In the genomic region with DNA sequence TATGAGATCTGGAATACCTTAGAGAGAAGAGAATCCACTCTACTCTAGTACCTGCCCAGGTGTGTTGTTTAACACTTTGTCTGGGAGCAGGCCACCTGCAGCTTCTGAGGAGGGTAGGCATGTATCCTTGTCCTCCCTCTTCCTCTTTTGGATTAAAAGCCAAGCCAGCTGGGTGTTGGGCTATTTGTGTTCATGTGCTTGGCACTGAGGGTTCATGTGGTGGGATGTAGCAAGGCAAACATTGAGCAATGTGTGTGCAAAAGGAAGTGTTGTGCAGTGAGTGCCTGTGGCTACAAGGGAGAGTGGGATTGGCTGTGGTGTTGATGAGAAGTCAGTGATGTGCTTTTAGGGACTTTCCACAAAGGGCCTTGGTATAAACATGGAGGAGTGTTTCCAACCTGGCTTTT, we compare ENCODE assay signal across 8 cellular contexts. TPM values are rescaled to one million over a fixed set of nuclear protein-coding genes. Genes with fewer than 3 reads are reported as not detected.
A peak's percentile ranks its signal among the peaks of the same experiment; 100 is the strongest.
DNase-seq lines count a peak whose midpoint lies in the region; ATAC-seq and TF ChIP-seq lines count a peak whose summit lies in the region.

No MANE protein-coding gene starts in this region.

- DNase-seq in GF-D8 (lab: John Stamatoyannopoulos, UW) (peak; percentile 97), amniotic epithelial cell (ENCODE audit: low read depth) (peak; percentile 95), left lobe of liver (ENCODE audit: low spot score) (peak; percentile 82), putamen (ENCODE audit: low spot score) (no peak), glutamatergic neuron (no peak), OCI-LY7 (ENCODE audit: low spot score) (no peak), NCI-H82 (lab: John Stamatoyannopoulos, UW) (no peak)

- peaks cover 13% of the 10 kb centered on the region; the same call in 1 of the 2 replicates for H3K79me2 ChIP-seq in OCI-LY7 (ENCODE audit: insufficient read depth, low read depth, low read length)

- H3K4me1 ChIP-seq in OCI-LY7 (ENCODE audit: insufficient read depth, low read length, poor library complexity, severe bottlenecking), result no peaks in the 10 kb centered on the region

- H3K36me3 Mint-ChIP-seq in glutamatergic neuron (ENCODE audit: unreplicated experiment), result no peaks in the 10 kb centered on the region

- TF ChIP-seq CTCF in glutamatergic neuron (IDR thresholded peaks at IDR 0.05; ENCODE audit: partially characterized antibody, unreplicated experiment), result no peak
- TF ChIP-seq CTCF in OCI-LY7 (conservative IDR thresholded peaks at IDR 0.05; ENCODE audit: low read length), result no peak

- H3K9me2 ChIP-seq in OCI-LY7 (ENCODE audit: insufficient read depth, low read length), result no peaks in the 10 kb centered on the region

- H3K4me2 ChIP-seq in OCI-LY7 (ENCODE audit: low read length), result no peak overlapping the region

- no peak overlapping the region for H3K27ac Mint-ChIP-seq in glutamatergic neuron (ENCODE audit: unreplicated experiment)

- no TSS peak for BruUV-seq in OCI-LY7 (replicated peaks; lab: Mats Ljungman, UMichigan)

- H3K4me1 Mint-ChIP-seq in glutamatergic neuron (ENCODE audit: low read depth, unreplicated experiment), result no peaks in the 10 kb centered on the region

- H3K27ac ChIP-seq in OCI-LY7 (ENCODE audit: low read depth, low read length, poor library complexity, severe bottlenecking), result no peak overlapping the region

- H3K4me3 ChIP-seq in OCI-LY7 (ENCODE audit: low read depth, low read length, poor library complexity, severe bottlenecking), result no peak overlapping the region

- peaks cover 72% of the 10 kb centered on the region for H3K36me3 ChIP-seq in OCI-LY7 (ENCODE audit: insufficient read depth, low read length)

- CTCF ChIA-PET in OCI-LY7 (lab: Charles Lee; ENCODE audit: unreplicated experiment), result no interaction called here

- no peaks in the 10 kb centered on the region for H3K9me3 ChIP-seq in OCI-LY7 (ENCODE audit: low read length)

- intact Hi-C loops in OCI-LY7 (cut with micrococcal nuclease; ENCODE audit: unreplicated experiment), result no loop called here

- H2AFZ ChIP-seq in OCI-LY7 (ENCODE audit: low read length), result no peak overlapping the region

- no peaks in the 10 kb centered on the region for H4K20me1 ChIP-seq in OCI-LY7 (ENCODE audit: insufficient read depth, low read length)

- POLR2A ChIA-PET in OCI-LY7 (lab: Charles Lee), result no interaction called here

- ATAC-seq in HG03520 (IDR thresholded peaks at IDR 0.05; ENCODE audit: unreplicated experiment) (peak; percentile 56), left lobe of liver (peak; percentile 67)

- no peak overlapping the region for H3K4me3 Mint-ChIP-seq in glutamatergic neuron (ENCODE audit: unreplicated experiment)

- H3K9me3 Mint-ChIP-seq in glutamatergic neuron (ENCODE audit: unreplicated experiment), result no peaks in the 10 kb centered on the region

- no peaks in the 10 kb centered on the region for H3K27me3 Mint-ChIP-seq in glutamatergic neuron (ENCODE audit: unreplicated experiment)

RNA-seq across cellular contexts. Expression of gene TTLL4, which starts 23.0 kb away (rescaled TPM):
- 7.4 TPM for total RNA-seq in left lobe of liver
- 27.9 TPM for total RNA-seq in glutamatergic neuron (ENCODE audit: unreplicated experiment)
- 27.7 and 38.2 TPM in 2 replicates for total RNA-seq in OCI-LY7 (2014; rRNA removed; shearing (Covaris generic))
- 67.1 and 68.0 TPM in 2 replicates for total RNA-seq in OCI-LY7 (2022)

RNA-seq across cellular contexts. Expression of gene CYP27A1, which starts 48.3 kb away (rescaled TPM):
- total RNA-seq in left lobe of liver (263 TPM), glutamatergic neuron (ENCODE audit: unreplicated experiment) (0.98 TPM), OCI-LY7 (2022) (0.23 TPM in 1 of 2 replicates, not detected in the other)
- 0.15 TPM in 1 of 2 replicates, not detected in the other for total RNA-seq in OCI-LY7 (2014; rRNA removed; shearing (Covaris generic))

Comparison
In these comparisons a context has a peak if more than half of its experiments do, and no peak if none do; other contexts are left out.
1. DNase-seq: peak in GF-D8 (single experiment), amniotic epithelial cell (single experiment) and left lobe of liver (single experiment); none in putamen (single experiment), glutamatergic neuron (single experiment), OCI-LY7 (single experiment) and NCI-H82 (single experiment).
2. RNA of gene CYP27A1, which starts 48.3 kb away (total RNA-seq): 263 TPM in left lobe of liver (single experiment); 0.98 TPM in glutamatergic neuron (single experiment) and 0.15 to 0.23 TPM in OCI-LY7; every median in the first group is over 100 times any median in the second.